ENCODE assay signal across 8 cellular contexts in genomic region chr2:128321784-128322650, GRCh38. TPM values are rescaled to one million over a fixed set of nuclear protein-coding genes. Genes with fewer than 3 reads are reported as not detected.
DNase-seq lines count a peak whose midpoint lies in the region; ATAC-seq and TF ChIP-seq lines count a peak whose summit lies in the region.

No MANE protein-coding gene starts in this region.

- DNase-seq in G401 (ENCODE audit: low spot score) (peak; percentile 89), KG1 (lab: John Stamatoyannopoulos, UW) (peak; percentile 60), SJSA1 (ENCODE audit: low read depth in 1 of 2, low spot score in 2 of 2) (peak; percentile 90 to 96), glutamatergic neuron (peak; percentile 91), ovary (peak; percentile 82 to 93 (median 88))
- DNase-seq in activated naive CD4-positive, alpha-beta T cell treated with anti-CD3 and anti-CD28 coated beads for 36 hours = peak; percentile 84

- H3K4me1 Mint-ChIP-seq in activated naive CD4-positive, alpha-beta T cell treated with anti-CD3 and anti-CD28 coated beads for 36 hours (ENCODE audit: low read depth) = peaks cover 11% of the 10 kb centered on the region
- peaks cover 9% of the 10 kb centered on the region for H3K4me1 Mint-ChIP-seq in glutamatergic neuron (ENCODE audit: low read depth, unreplicated experiment)

- TF ChIP-seq EP300 in ovary (IDR thresholded peaks at IDR 0.05) = no peak

- intact Hi-C loops in activated naive CD4-positive, alpha-beta T cell treated with anti-CD3 and anti-CD28 coated beads for 36 hours (cut with micrococcal nuclease) = loop anchor here (1.0 to 5.0 kb wide), 5 partner anchors 215 to 1527 kb away; no protein-coding TSS in a partner anchor
- intact Hi-C loops in ovary (cut with DNase I) = loop anchor here in 3 of 4 donors (5.0 kb wide), 4 partner anchors 175 to 435 kb away; no protein-coding TSS in a partner anchor

- H3K36me3 ChIP-seq in SJSA1 (peaks cover 12% of the 10 kb centered on the region), ovary (no peaks in the 10 kb centered on the region), thymus (ENCODE audit: control insufficient read depth, insufficient read depth) (no peaks in the 10 kb centered on the region)

- H3K4me3 ChIP-seq in SJSA1 (peak overlapping the region; percentile 50), ovary (peak overlapping the region; percentile 63), thymus (ENCODE audit: low read length) (peak overlapping the region; percentile 81)

- H3K9me3 Mint-ChIP-seq in activated naive CD4-positive, alpha-beta T cell treated with anti-CD3 and anti-CD28 coated beads for 36 hours = no peaks in the 10 kb centered on the region
- peaks cover 5% of the 10 kb centered on the region for H3K9me3 Mint-ChIP-seq in glutamatergic neuron (ENCODE audit: unreplicated experiment)

- WGBS in ovary, 3 donors = 3 to 9% (median 8%) methylated on average over 50 to 89 of the region's 89 CpGs
- 5% methylated on average over 89 of the region's 89 CpGs for WGBS in thymus

- H3K36me3 Mint-ChIP-seq in activated naive CD4-positive, alpha-beta T cell treated with anti-CD3 and anti-CD28 coated beads for 36 hours (ENCODE audit: low read depth) = no peaks in the 10 kb centered on the region
- H3K36me3 Mint-ChIP-seq in glutamatergic neuron (ENCODE audit: unreplicated experiment) = no peaks in the 10 kb centered on the region

- peak overlapping the region; percentile 52 for H3K4me3 Mint-ChIP-seq in activated naive CD4-positive, alpha-beta T cell treated with anti-CD3 and anti-CD28 coated beads for 36 hours
- peak overlapping the region; percentile 71 for H3K4me3 Mint-ChIP-seq in glutamatergic neuron (ENCODE audit: unreplicated experiment)

- H3K27me3 Mint-ChIP-seq in activated naive CD4-positive, alpha-beta T cell treated with anti-CD3 and anti-CD28 coated beads for 36 hours (ENCODE audit: low read depth) = no peaks in the 10 kb centered on the region
- H3K27me3 Mint-ChIP-seq in glutamatergic neuron (ENCODE audit: unreplicated experiment) = peaks cover 7% of the 10 kb centered on the region

- CTCF ChIA-PET in activated naive CD4-positive, alpha-beta T cell treated with anti-CD3 and anti-CD28 coated beads for 36 hours (lab: Charles Lee) = interaction anchor here (0.8 kb wide), 1 partner anchor 12 kb away, joined by 3 read pairs; no protein-coding TSS in a partner anchor

- ATAC-seq in GM21786 (IDR thresholded peaks at IDR 0.05; ENCODE audit: unreplicated experiment) = peak; percentile 44

- TF ChIP-seq CTCF in glutamatergic neuron (IDR thresholded peaks at IDR 0.05; ENCODE audit: partially characterized antibody, unreplicated experiment) (peak; percentile 98), ovary (IDR thresholded peaks at IDR 0.05) (peak; percentile 92 to 94 (median 93))

- no peak for TF ChIP-seq POLR2A in ovary (IDR thresholded peaks at IDR 0.05)

- in situ Hi-C loops in G401 (cut with HindIII; ENCODE audit: low sequenced_read_pairs) = no loop called here

- H3K27ac ChIP-seq in SJSA1 (peak overlapping the region; percentile 98), ovary (peak overlapping the region; percentile 53 to 83), thymus (ENCODE audit: low read depth) (peak overlapping the region; percentile 53)

- H3K27me3 ChIP-seq in SJSA1 (replicated peaks) (no peaks in the 10 kb centered on the region), ovary (no peaks in the 10 kb centered on the region), thymus (ENCODE audit: control insufficient read depth, insufficient read depth) (no peaks in the 10 kb centered on the region)

- H3K4me1 ChIP-seq in SJSA1 (replicated peaks) (peaks cover 36% of the 10 kb centered on the region), ovary (ENCODE audit: insufficient read depth) (no peaks in the 10 kb centered on the region), thymus (ENCODE audit: control insufficient read depth, insufficient read depth, low read length) (peaks cover 16% of the 10 kb centered on the region)

- H3K27ac Mint-ChIP-seq in activated naive CD4-positive, alpha-beta T cell treated with anti-CD3 and anti-CD28 coated beads for 36 hours = no peak overlapping the region
- peak overlapping the region; percentile 33 for H3K27ac Mint-ChIP-seq in glutamatergic neuron (ENCODE audit: unreplicated experiment)

- H3K9me3 ChIP-seq in SJSA1 (replicated peaks) = no peaks in the 10 kb centered on the region
- H3K9me3 ChIP-seq in ovary = no peaks in the 10 kb centered on the region
- no peaks in the 10 kb centered on the region for H3K9me3 ChIP-seq in thymus (ENCODE audit: control insufficient read depth)

RNA-seq across cellular contexts. Expression of gene HS6ST1, which starts 3.3 kb away (rescaled TPM):
- 45.2 and 45.4 TPM in 2 replicates for total RNA-seq in G401 (2014; rRNA removed; shearing (Covaris generic))
- total RNA-seq in SJSA1 (2014; rRNA removed; shearing (Covaris generic)) = 120 and 160 TPM in 2 replicates
- total RNA-seq in activated naive CD4-positive, alpha-beta T cell treated with anti-CD3 and anti-CD28 coated beads for 36 hours = 1 to 10 TPM; 8.1 to 8.2 TPM
- total RNA-seq in glutamatergic neuron (ENCODE audit: unreplicated experiment) = 173 TPM
- total RNA-seq in ovary = 10 to 100 TPM; 23.7 to 62.5 (median 48.0) TPM
- 10 to 100 TPM; 12.9 to 45.3 TPM for polyA plus RNA-seq in ovary
- polyA plus RNA-seq in thymus = 20.0 TPM

Comparison
In these comparisons a context has a peak if more than half of its experiments do, and no peak if none do; other contexts are left out.
1. Peak in every context shown above with its lines: DNase-seq, ATAC-seq, H3K4me3 ChIP-seq and H3K27ac ChIP-seq.